ENCODE assay signal across 8 cellular contexts in genomic region chr19:55643733-55644116, GRCh38. TPM values are rescaled to one million over a fixed set of nuclear protein-coding genes. Genes with fewer than 3 reads are reported as not detected.
DNase-seq lines count a peak whose midpoint lies in the region; ATAC-seq and TF ChIP-seq lines count a peak whose summit lies in the region.

No MANE protein-coding gene starts in this region.

- TF ChIP-seq POLR2A in uterus (IDR thresholded peaks at IDR 0.05): no peak

- H3K4me3 Mint-ChIP-seq in brain (peak overlapping the region; percentile 85 to 95 (median 92)), memory B cell (peak overlapping the region; percentile 93)

- H3K36me3 Mint-ChIP-seq in brain: peaks cover 13% of the 10 kb centered on the region
- peaks cover 2% of the 10 kb centered on the region for H3K36me3 Mint-ChIP-seq in memory B cell

- no peaks in the 10 kb centered on the region for H3K9me3 Mint-ChIP-seq in brain
- no peaks in the 10 kb centered on the region for H3K9me3 Mint-ChIP-seq in memory B cell

- peaks cover 85% of the 10 kb centered on the region for H3K4me1 ChIP-seq in left ventricle myocardium inferior
- H3K4me1 ChIP-seq in uterus: peaks cover 0 to 17% of the 10 kb centered on the region in 2 donors

- H3K9me3 ChIP-seq in left ventricle myocardium inferior (replicated peaks) (no peaks in the 10 kb centered on the region), uterus (no peaks in the 10 kb centered on the region)

- H3K27ac Mint-ChIP-seq in brain (peak overlapping the region; percentile 92 to 98 (median 94)), memory B cell (peak overlapping the region; percentile 93)

- H3K4me3 ChIP-seq in left ventricle myocardium inferior: peak overlapping the region; percentile 93
- peak overlapping the region; percentile 72 to 94 for H3K4me3 ChIP-seq in uterus

- intact Hi-C loops in left ventricle myocardium inferior (cut with micrococcal nuclease) (no loop called here), Right ventricle myocardium inferior (cut with DNase I) (no loop called here), uterus (cut with DNase I; ENCODE audit: low total_unique reads) (loop anchor here (10.0 kb wide), 1 partner anchor 529 kb away; the partner anchor contains the start of gene PPP1R12C)

- peaks cover 16% of the 10 kb centered on the region for H3K27me3 Mint-ChIP-seq in brain
- no peaks in the 10 kb centered on the region for H3K27me3 Mint-ChIP-seq in memory B cell

- H3K4me1 Mint-ChIP-seq in brain (peaks cover 65% of the 10 kb centered on the region), memory B cell (peaks cover 38% of the 10 kb centered on the region)

- TF ChIP-seq CTCF in left ventricle myocardium inferior (IDR thresholded peaks at IDR 0.05; ENCODE audit: borderline replicate concordance) (no peak), brain (conservative IDR thresholded peaks at IDR 0.05) (no peak), uterus (IDR thresholded peaks at IDR 0.05) (no peak)

- ATAC-seq in Right ventricle myocardium inferior (no peak), memory B cell (ENCODE audit: low read depth) (no peak), GM18502 (IDR thresholded peaks at IDR 0.05; ENCODE audit: poor library complexity, unreplicated experiment) (no peak)

- H3K36me3 ChIP-seq in left ventricle myocardium inferior: peaks cover 10% of the 10 kb centered on the region
- H3K36me3 ChIP-seq in uterus: no peaks in the 10 kb centered on the region

- H3K27me3 ChIP-seq in left ventricle myocardium inferior (ENCODE audit: low read depth) (no peaks in the 10 kb centered on the region), uterus (no peaks in the 10 kb centered on the region)

- H3K27ac ChIP-seq in left ventricle myocardium inferior (replicated peaks) (peak overlapping the region; percentile 95), uterus (peak overlapping the region; percentile 88 to 98)

- no peak for DNase-seq in left ventricle myocardium inferior
- no peak for DNase-seq in Right ventricle myocardium inferior (ENCODE audit: missing footprints)
- DNase-seq in memory B cell (ENCODE audit: low spot score in 2 of 2): no peak
- DNase-seq in uterus: no peak
- DNase-seq in NCI-H146 (lab: John Stamatoyannopoulos, UW): no peak
- no peak for DNase-seq in hepatic stellate cell (ENCODE audit: low spot score)

RNA-seq across cellular contexts. Expression of gene ZNF581, which starts 0.3 kb away (rescaled TPM):
- total RNA-seq in left ventricle myocardium inferior: 7.1 TPM
- total RNA-seq in Right ventricle myocardium inferior: 7.4 TPM
- 24.5 TPM for polyA plus RNA-seq in brain (ENCODE audit: insufficient read depth, low read depth, low replicate concordance)
- total RNA-seq in uterus: 10 to 100 TPM in 3 of 4 donors, 1 to 10 TPM in 1; 2.8 to 30.3 (median 12.8) TPM

RNA-seq across cellular contexts. Expression of gene ZNF580, which starts 2.9 kb away (rescaled TPM):
- total RNA-seq in left ventricle myocardium inferior (11.8 TPM), Right ventricle myocardium inferior (13.2 TPM), uterus (10 to 100 TPM in 3 of 4 donors, 1 to 10 TPM in 1; 4.8 to 69.8 (median 19.1) TPM)
- 43.5 TPM for polyA plus RNA-seq in brain (ENCODE audit: insufficient read depth, low read depth, low replicate concordance)

RNA-seq across cellular contexts. Expression of gene CCDC106, which starts 4.3 kb away (rescaled TPM):
- 14.6 TPM for total RNA-seq in left ventricle myocardium inferior
- 17.4 TPM for total RNA-seq in Right ventricle myocardium inferior
- polyA plus RNA-seq in brain (ENCODE audit: insufficient read depth, low read depth, low replicate concordance): 31.4 TPM
- 10 to 100 TPM in 1 of 4 donors, 1 to 10 TPM in 3; 2.9 to 25.0 (median 6.7) TPM for total RNA-seq in uterus

RNA-seq across cellular contexts. Expression of gene U2AF2, which starts 11.1 kb away (rescaled TPM):
- total RNA-seq in left ventricle myocardium inferior: 74.0 TPM
- 74.5 TPM for total RNA-seq in Right ventricle myocardium inferior
- 199 TPM for polyA plus RNA-seq in brain (ENCODE audit: insufficient read depth, low read depth, low replicate concordance)
- 100 to 1,000 TPM in 1 of 4 donors, 10 to 100 TPM in 2, 1 to 10 TPM in 1; 10.0 to 165 (median 58.1) TPM for total RNA-seq in uterus

RNA-seq across cellular contexts. Expression of gene ZNF784, which starts 19.4 kb away (rescaled TPM):
- total RNA-seq in left ventricle myocardium inferior (13.2 TPM), Right ventricle myocardium inferior (11.1 TPM), uterus (1 to 10 TPM; 4.1 to 9.6 (median 7.4) TPM)
- polyA plus RNA-seq in brain (ENCODE audit: insufficient read depth, low read depth, low replicate concordance): 5.8 TPM
